13 cellular contexts compared by ENCODE assay signal in genomic region chr16:56923481-56923880, GRCh38. TPM values are rescaled to one million over a fixed set of nuclear protein-coding genes. Genes with fewer than 3 reads are reported as not detected.
"Had no signal": no experiment of that assay in that cellular context is flagged by ENCODE, and none has a peak within 500 bp of the region (broad histone marks: within the 10 kb centered on the region; RNA-seq: fewer than 3 reads in every experiment).

No MANE protein-coding gene starts in this region.

- ATAC-seq: effector memory CD8-positive, alpha-beta T cell; natural killer cell had no signal

- H3K36me3 ChIP-seq: stomach, thoracic aorta had no signal

- H3K27ac ChIP-seq: epithelial cell of prostate, stomach, thoracic aorta had no signal

- DNase-seq: activated CD4-positive, alpha-beta T cell treated with anti-CD3 and anti-CD28 coated beads, Interleukin-2, amount 50 U/mL, for 4 hours; activated CD4-positive, CD25-positive, alpha-beta regulatory T cell treated with anti-CD3 and anti-CD28 coated beads, Interleukin-2, amount 50 U/mL, for 72 hours; activated gamma-delta T cell; activated T-cell treated with anti-CD3 and anti-CD28 coated beads, Interleukin-2, amount 50 U/mL, for 1 hour; effector memory CD8-positive, alpha-beta T cell; natural killer cell; nucleus accumbens; stimulated activated CD4-positive, alpha-beta T cell treated with anti-CD3 and anti-CD28 coated beads, Interleukin-4, amount 100 ng/mL, for 24 hours; stomach had no signal

- H3K4me3 ChIP-seq: stomach, thoracic aorta had no signal

- H3K9me3 ChIP-seq: stomach, thoracic aorta had no signal

- H3K27me3 ChIP-seq: stomach had no signal

RNA-seq across cellular contexts. Expression of gene CETP, which starts 38.3 kb away (rescaled TPM):
- total RNA-seq: thoracic aorta had no signal

RNA-seq across cellular contexts. Expression of gene SLC12A3, which starts 58.5 kb away (rescaled TPM):
- total RNA-seq: lung microvascular endothelial cell, natural killer cell, pulmonary artery endothelial cell, stomach, thoracic aorta had no signal
